ENCODE assay signal across 27 cellular contexts in the genomic region with DNA sequence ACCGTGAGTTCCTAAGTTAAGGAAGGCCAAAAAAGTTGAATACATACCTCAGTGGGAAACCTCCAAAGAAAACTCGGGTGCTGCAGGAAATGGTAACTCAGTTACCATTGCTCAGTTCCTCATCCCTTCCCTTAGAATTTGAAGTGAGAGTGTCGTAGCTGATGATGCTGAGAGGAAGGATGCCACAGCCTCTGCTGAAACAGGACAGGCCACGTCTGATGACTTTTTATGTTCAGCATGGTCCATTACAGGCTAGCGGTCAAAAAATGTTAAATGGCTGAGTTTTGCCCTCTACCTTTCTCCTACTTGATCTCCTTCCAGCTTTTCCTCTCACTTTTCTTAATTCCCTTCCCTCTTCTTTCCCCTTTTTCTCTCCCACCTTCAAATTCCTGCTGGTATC.
DNase-seq lines count a peak whose midpoint lies in the region; ATAC-seq, FAIRE-seq and TF ChIP-seq lines count a peak whose summit lies in the region.
"Had no signal": no experiment of that assay in that cellular context is flagged by ENCODE, and none has a peak within 500 bp of the region (broad histone marks: within the 10 kb centered on the region; RNA-seq: fewer than 3 reads in every experiment).

No MANE protein-coding gene starts in this region.

- no peak for TF ChIP-seq CTCF in HepG2 (CRISPR knock-in tag; IDR thresholded peaks at IDR 0.05)
- no peak for TF ChIP-seq CTCF in right lobe of liver (IDR thresholded peaks at IDR 0.05)
- TF ChIP-seq CTCF in gastrocnemius medialis (IDR thresholded peaks at IDR 0.05 in 4 of 5, conservative IDR thresholded peaks at IDR 0.05 in 1 of 5) = no peak
- TF ChIP-seq CTCF in tibial nerve (IDR thresholded peaks at IDR 0.05) = no peak
- no peak for TF ChIP-seq CTCF in breast epithelium (IDR thresholded peaks at IDR 0.05)

- no peak overlapping the region for H2AFZ ChIP-seq in HepG2 (ENCODE audit: low read length)
- H2AFZ ChIP-seq: parathyroid adenoma had no signal

- H3K36me3 ChIP-seq in HepG2 (replicated peaks in 1 of 2; ENCODE audit: control insufficient read depth in 1 of 2, insufficient read depth in 2 of 2, low read length in 2 of 2) (peaks cover 38 to 90% of the 10 kb centered on the region in 2 experiments), right lobe of liver (peaks cover 7 to 50% (median 33%) of the 10 kb centered on the region in 4 donors), gastrocnemius medialis (peaks cover 0 to 43% of the 10 kb centered on the region in 2 donors), tibial nerve (peaks cover 0 to 67% (median 0%) of the 10 kb centered on the region in 3 donors), breast epithelium (no peaks in the 10 kb centered on the region)

- H3K27me3 ChIP-seq in HepG2 (ENCODE audit: control insufficient read depth in 1 of 2, insufficient read depth in 2 of 2, low read length in 2 of 2) = no peaks in the 10 kb centered on the region
- H3K27me3 ChIP-seq in right lobe of liver = no peaks in the 10 kb centered on the region
- no peaks in the 10 kb centered on the region for H3K27me3 ChIP-seq in gastrocnemius medialis
- H3K27me3 ChIP-seq in tibial nerve = no peaks in the 10 kb centered on the region
- no peaks in the 10 kb centered on the region for H3K27me3 ChIP-seq in breast epithelium

- no peak for TF ChIP-seq RAD21 in HepG2 (CRISPR knock-in tag; IDR thresholded peaks at IDR 0.05)

- H3K4me3 Mint-ChIP-seq in dendritic cell treated with granulocyte-macrophage colony-stimulating factor and Interleukin-4, amounts not matched to agents 40 ng/mL and 50 ng/mL, for 4 days = no peak overlapping the region
- H3K4me3 Mint-ChIP-seq: activated CD8-positive, alpha-beta memory T cell treated with anti-CD3 and anti-CD28 coated beads, Interleukin-2, amount 10 ng/mL, durations not matched to agents 7 days and 5 days; activated T-helper 1 cell treated with anti-CD3 and anti-CD28 coated beads, Interleukin-12 subunit alpha, Interleukin-12 subunit beta, Interleukin-2, Interleukin-4 antibody, amounts not matched to agents 30 ng/mL and 10 ng/mL and 1 ng/mL, durations not matched to agents 14 hours and 24 hours and 36 hours; central memory CD8-positive, alpha-beta T cell; IgD-negative memory B cell; nephron progenitor cell; stimulated activated memory B cell treated with anti-CD40 and anti-IgM and Interleukin-4, amounts not matched to agents 10 μg/mL and 1 μg/mL and 100 μg/mL, for 72 hours had no signal

- H3K4me3 ChIP-seq in HepG2 (replicated peaks in 1 of 3; ENCODE audit: insufficient read depth in 1 of 3, low read depth in 2 of 3, low read length in 3 of 3) = no peak overlapping the region
- H3K4me3 ChIP-seq in right lobe of liver = no peak overlapping the region
- no peak overlapping the region for H3K4me3 ChIP-seq in gastrocnemius medialis
- H3K4me3 ChIP-seq in tibial nerve = no peak overlapping the region
- no peak overlapping the region for H3K4me3 ChIP-seq in breast epithelium

- H3K36me3 Mint-ChIP-seq in dendritic cell treated with granulocyte-macrophage colony-stimulating factor and Interleukin-4, amounts not matched to agents 40 ng/mL and 50 ng/mL, for 4 days (ENCODE audit: low read depth) = peaks cover 88% of the 10 kb centered on the region

- no peak overlapping the region for H3K27ac ChIP-seq in HepG2 (ENCODE audit: extremely low read length, insufficient read depth, low read length)
- H3K27ac ChIP-seq in right lobe of liver = no peak overlapping the region
- H3K27ac ChIP-seq in gastrocnemius medialis = peak overlapping the region in 3 of 4 donors; percentile 79 to 88 (median 82)
- H3K27ac ChIP-seq in tibial nerve = no peak overlapping the region
- no peak overlapping the region for H3K27ac ChIP-seq in breast epithelium
- H3K27ac ChIP-seq: parathyroid adenoma had no signal

- BruUV-seq in HepG2 (replicated peaks; lab: Mats Ljungman, UMichigan) = no TSS peak

- POLR2A ChIA-PET in HepG2 (lab: Yijun Ruan, JAX) = no interaction called here

- H4K20me1 ChIP-seq in HepG2 (ENCODE audit: insufficient read depth, low read length) = peaks cover 60% of the 10 kb centered on the region

- TF ChIP-seq EP300 in HepG2 (IDR thresholded peaks at IDR 0.05; ENCODE audit: low read depth in 2 of 2, low read length in 2 of 2) (no peak), HepG2 (CRISPR knock-in tag; IDR thresholded peaks at IDR 0.05; ENCODE audit: borderline replicate concordance) (no peak), tibial nerve (IDR thresholded peaks at IDR 0.05) (no peak)

- H3K27ac Mint-ChIP-seq in dendritic cell treated with granulocyte-macrophage colony-stimulating factor and Interleukin-4, amounts not matched to agents 40 ng/mL and 50 ng/mL, for 4 days = peak overlapping the region; percentile 11
- H3K27ac Mint-ChIP-seq: activated CD8-positive, alpha-beta memory T cell treated with anti-CD3 and anti-CD28 coated beads, Interleukin-2, amount 10 ng/mL, durations not matched to agents 7 days and 5 days; activated T-helper 1 cell treated with anti-CD3 and anti-CD28 coated beads, Interleukin-12 subunit alpha, Interleukin-12 subunit beta, Interleukin-2, Interleukin-4 antibody, amounts not matched to agents 30 ng/mL and 10 ng/mL and 1 ng/mL, durations not matched to agents 14 hours and 24 hours and 36 hours; stimulated activated memory B cell treated with anti-CD40 and anti-IgM and Interleukin-4, amounts not matched to agents 10 μg/mL and 1 μg/mL and 100 μg/mL, for 72 hours had no signal

- in situ Hi-C loops in HepG2 (cut with HindIII; ENCODE audit: extremely low pct_ligation_motif_present, low pct_unique_long_range_greater_than_20kb) (no loop called here), gastrocnemius medialis (cut with MboI; ENCODE audit: low sequenced_read_pairs in 4 of 4) (loop anchor here in 1 of 4 donors (25.0 kb wide), 1 partner anchor 275 kb away; the partner anchor contains the start of gene FNDC3B)

- no peak for DNase-seq in HepG2 (ENCODE audit: low spot score)
- DNase-seq in right lobe of liver = no peak
- no peak for DNase-seq in gastrocnemius medialis
- DNase-seq in tibial nerve (ENCODE audit: low spot score in 2 of 2) = no peak
- DNase-seq in NCI-H1694 (lab: John Stamatoyannopoulos, UW) = no peak
- no peak for DNase-seq in breast epithelium (ENCODE audit: low spot score in 2 of 2)
- DNase-seq: activated CD4-positive, CD25-positive, alpha-beta regulatory T cell; activated CD8-positive, alpha-beta memory T cell treated with anti-CD3 and anti-CD28 coated beads, Interleukin-2, amount 10 ng/mL, durations not matched to agents 7 days and 5 days; activated naive CD4-positive, alpha-beta T cell treated with anti-CD3 and anti-CD28 coated beads, Interleukin-2, amount 50 U/mL, for 16 hours; anterior cingulate cortex; DMS153; kidney; mammary epithelial cell; NCI-H1092 treated with DMSO at 0.1 percent for 48 hours; NCI-H2029 treated with DMSO at 0.1 percent for 48 hours; NCI-H2227 treated with DMSO at 0.1 percent for 48 hours; NCI-H69; nephron progenitor cell; stimulated activated CD4-positive, alpha-beta T cell treated with anti-CD3 and anti-CD28 coated beads, Interleukin-4, amount 100 ng/mL, for 4 hours had no signal

- 85% methylated on average over 5 of the region's 5 CpGs for WGBS in HepG2 (ENCODE audit: low lambda C conversion rate)
- WGBS in right lobe of liver (ENCODE audit: insufficient coverage, low coverage, low lambda C conversion rate, missing lambda C conversion rate) = 57% methylated on average over 5 of the region's 5 CpGs
- WGBS in tibial nerve, 2 donors = 77 to 79% methylated on average over 5 of the region's 5 CpGs

- H3K4me1 ChIP-seq in HepG2 (ENCODE audit: insufficient read depth, low read length) (0 out of 2 replicates have a peak, but pooled peaks cover under 1% of the 10 kb centered on the region), right lobe of liver (no peaks in the 10 kb centered on the region), gastrocnemius medialis (peaks cover 55 to 57% of the 10 kb centered on the region in 2 donors), tibial nerve (peaks cover 0 to 26% (median 6%) of the 10 kb centered on the region in 4 donors), breast epithelium (peaks cover 3 to 4% of the 10 kb centered on the region in 2 donors)
- H3K4me1 ChIP-seq: parathyroid adenoma had no signal

- ATAC-seq in HepG2 (no peak), right lobe of liver (no peak), gastrocnemius medialis (no peak)
- ATAC-seq: activated CD8-positive, alpha-beta memory T cell treated with anti-CD3 and anti-CD28 coated beads, Interleukin-2, amount 10 ng/mL, durations not matched to agents 7 days and 5 days; Panc1; stimulated activated memory B cell treated with anti-CD40 and anti-IgM and Interleukin-4, amounts not matched to agents 10 μg/mL and 1 μg/mL and 100 μg/mL, for 72 hours had no signal

- no peaks in the 10 kb centered on the region for H3K9me3 Mint-ChIP-seq in dendritic cell treated with granulocyte-macrophage colony-stimulating factor and Interleukin-4, amounts not matched to agents 40 ng/mL and 50 ng/mL, for 4 days
- H3K9me3 Mint-ChIP-seq: activated T-helper 1 cell treated with anti-CD3 and anti-CD28 coated beads, Interleukin-12 subunit alpha, Interleukin-12 subunit beta, Interleukin-2, Interleukin-4 antibody, amounts not matched to agents 30 ng/mL and 10 ng/mL and 1 ng/mL, durations not matched to agents 14 hours and 24 hours and 36 hours; central memory CD8-positive, alpha-beta T cell; IgD-negative memory B cell; nephron progenitor cell; stimulated activated memory B cell treated with anti-CD40 and anti-IgM and Interleukin-4, amounts not matched to agents 10 μg/mL and 1 μg/mL and 100 μg/mL, for 72 hours had no signal

- intact Hi-C loops in HepG2 (cut with micrococcal nuclease; ENCODE audit: unreplicated experiment) = no loop called here
- intact Hi-C loops in right lobe of liver (cut with DNase I) = no loop called here
- intact Hi-C loops in dendritic cell treated with granulocyte-macrophage colony-stimulating factor and Interleukin-4, amounts not matched to agents 40 ng/mL and 50 ng/mL, for 4 days (cut with micrococcal nuclease) = no loop called here
- intact Hi-C loops in gastrocnemius medialis (cut with DNase I; ENCODE audit: low total_unique reads) = no loop called here
- intact Hi-C loops in breast epithelium (cut with DNase I; ENCODE audit: low total_unique reads) = no loop called here

- no peak overlapping the region for H3K9ac ChIP-seq in HepG2 (ENCODE audit: insufficient read depth, low read depth, low read length)
- H3K9ac ChIP-seq: parathyroid adenoma had no signal

- FAIRE-seq in HepG2 (lab: Jason Lieb, UNC) = no peak
- FAIRE-seq: GM12892, kidney had no signal

- TF ChIP-seq POLR2A in HepG2 (IDR thresholded peaks at IDR 0.05; ENCODE audit: insufficient read depth in 1 of 2, low read depth in 2 of 2, low read length in 2 of 2) (no peak), right lobe of liver (IDR thresholded peaks at IDR 0.05) (no peak), gastrocnemius medialis (IDR thresholded peaks at IDR 0.05) (no peak), tibial nerve (IDR thresholded peaks at IDR 0.05) (no peak), breast epithelium (IDR thresholded peaks at IDR 0.05) (no peak)

- H3K79me2 ChIP-seq in HepG2 (ENCODE audit: insufficient read depth, low read length) = no peaks in the 10 kb centered on the region
- H3K79me2 ChIP-seq: parathyroid adenoma had no signal

- CTCF ChIA-PET in HepG2 (lab: Yijun Ruan, JAX; ENCODE audit: low intra/inter-chr PET ratio, low total read pairs) = no interaction called here

- H3K9me3 ChIP-seq in HepG2 (ENCODE audit: low read length) (no peaks in the 10 kb centered on the region), right lobe of liver (no peaks in the 10 kb centered on the region), gastrocnemius medialis (no peaks in the 10 kb centered on the region), tibial nerve (no peaks in the 10 kb centered on the region), breast epithelium (no peaks in the 10 kb centered on the region)

- H3K27me3 Mint-ChIP-seq in dendritic cell treated with granulocyte-macrophage colony-stimulating factor and Interleukin-4, amounts not matched to agents 40 ng/mL and 50 ng/mL, for 4 days = no peaks in the 10 kb centered on the region
- H3K27me3 Mint-ChIP-seq: activated CD8-positive, alpha-beta memory T cell treated with anti-CD3 and anti-CD28 coated beads, Interleukin-2, amount 10 ng/mL, durations not matched to agents 7 days and 5 days; central memory CD8-positive, alpha-beta T cell; IgD-negative memory B cell; stimulated activated memory B cell treated with anti-CD40 and anti-IgM and Interleukin-4, amounts not matched to agents 10 μg/mL and 1 μg/mL and 100 μg/mL, for 72 hours had no signal

- no peak overlapping the region for H3K4me2 ChIP-seq in HepG2 (ENCODE audit: low read depth, low read length)

- H3K4me1 Mint-ChIP-seq in dendritic cell treated with granulocyte-macrophage colony-stimulating factor and Interleukin-4, amounts not matched to agents 40 ng/mL and 50 ng/mL, for 4 days (ENCODE audit: low read depth) = peaks cover 34% of the 10 kb centered on the region
- H3K4me1 Mint-ChIP-seq: central memory CD8-positive, alpha-beta T cell; stimulated activated memory B cell treated with anti-CD40 and anti-IgM and Interleukin-4, amounts not matched to agents 10 μg/mL and 1 μg/mL and 100 μg/mL, for 72 hours had no signal

Comparison
In these comparisons a context has a peak if more than half of its experiments do, and no peak if none do; other contexts are left out.
1. H3K27ac ChIP-seq: peak in gastrocnemius medialis (3 of 4); none in HepG2 (single experiment), right lobe of liver (0 of 3), tibial nerve (0 of 4) and breast epithelium (0 of 2).